Comparison of ENCODE assay signal across 9 cellular contexts in genomic region chr3:113495035-113495434, GRCh38. TPM values are rescaled to one million over a fixed set of nuclear protein-coding genes. Genes with fewer than 3 reads are reported as not detected.
DNase-seq lines count a peak whose midpoint lies in the region; FAIRE-seq and TF ChIP-seq lines count a peak whose summit lies in the region.
"Had no signal": no experiment of that assay in that cellular context is flagged by ENCODE, and none has a peak within 500 bp of the region (broad histone marks: within the 10 kb centered on the region; RNA-seq: fewer than 3 reads in every experiment).

No MANE protein-coding gene starts in this region.

- in situ Hi-C loops in transverse colon (cut with MboI; ENCODE audit: low pct_ligation_motif_present in 1 of 4, low pct_unique_long_range_greater_than_20kb in 1 of 4, low sequenced_read_pairs in 3 of 4), result loop anchor here in 1 of 4 donors (10.0 kb wide), 1 partner anchor 80 kb away; no protein-coding TSS in a partner anchor

- dilution Hi-C loops in keratinocyte (cut with MboI; ENCODE audit: extremely low pct_ligation_motif_present, low sequenced_read_pairs), result loop anchor here (25.0 kb wide), 1 partner anchor 117 kb away; no protein-coding TSS in a partner anchor

- H3K9me1 ChIP-seq in keratinocyte (ENCODE audit: control insufficient read depth, extremely low read depth, insufficient read depth, low read length), result no peaks in the 10 kb centered on the region

- H3K79me2 ChIP-seq in keratinocyte (ENCODE audit: control insufficient read depth, insufficient read depth, low read length), result no peaks in the 10 kb centered on the region

- H2AFZ ChIP-seq in keratinocyte (ENCODE audit: control insufficient read depth, low read length), result no peak overlapping the region

- WGBS in transverse colon (ENCODE audit: low coverage in 1 of 2), 2 donors, result 0 to 66% methylated on average over 1 to 2 of the region's 2 CpGs

- H3K4me1 ChIP-seq in keratinocyte (ENCODE audit: control insufficient read depth, extremely low read depth, insufficient read depth, low read length), result no peaks in the 10 kb centered on the region
- H3K4me1 ChIP-seq in transverse colon, result no peaks in the 10 kb centered on the region

- no peak overlapping the region for H3K9ac ChIP-seq in keratinocyte (ENCODE audit: control insufficient read depth, extremely low read depth, insufficient read depth, low read length)

- H3K9me3 ChIP-seq in keratinocyte (ENCODE audit: control insufficient read depth, low read depth, low read length) (no peaks in the 10 kb centered on the region), transverse colon (no peaks in the 10 kb centered on the region)

- POLR2A ChIA-PET in GM10248 (lab: Yijun Ruan, JAX), result no interaction called here

- no peak for TF ChIP-seq POLR2A in transverse colon (IDR thresholded peaks at IDR 0.05)

- H3K36me3 ChIP-seq in keratinocyte (ENCODE audit: control insufficient read depth in 2 of 2, extremely low read depth in 1 of 2, insufficient read depth in 2 of 2, low read length in 2 of 2), result no peaks in the 10 kb centered on the region
- H3K36me3 ChIP-seq in transverse colon, result peaks cover 0 to 23% (median 11%) of the 10 kb centered on the region in 4 donors

- DNase-seq in AG09309 (ENCODE audit: low read depth) (no peak), GM10248 (ENCODE audit: extremely low spot score) (peak; percentile 35), M059J (ENCODE audit: low read depth) (peak; percentile 41), keratinocyte (ENCODE audit: low read depth, low spot score) (no peak), transverse colon (peak; percentile 31), posterior cingulate gyrus (no peak), GF-D8 (lab: John Stamatoyannopoulos, UW) (no peak)
- peak; percentile 26 for DNase-seq in activated naive CD4-positive, alpha-beta T cell treated with anti-CD3 and anti-CD28 coated beads, Interleukin-2, amount 50 U/mL, for 16 hours

- H4K20me1 ChIP-seq in keratinocyte (ENCODE audit: control insufficient read depth, extremely low read depth, insufficient read depth, low read length), result no peaks in the 10 kb centered on the region

- H3K4me3 ChIP-seq in AG09309 (ENCODE audit: control insufficient read depth, low read depth, low read length), result no peak overlapping the region
- no peak overlapping the region for H3K4me3 ChIP-seq in keratinocyte (ENCODE audit: control insufficient read depth in 2 of 3, extremely low read depth in 1 of 3, insufficient read depth in 2 of 3, low read depth in 1 of 3, low read length in 3 of 3)
- no peak overlapping the region for H3K4me3 ChIP-seq in transverse colon

- no peak for TF ChIP-seq EP300 in transverse colon (IDR thresholded peaks at IDR 0.05; ENCODE audit: low read depth)

- H3K27ac ChIP-seq in keratinocyte (ENCODE audit: control insufficient read depth, insufficient read depth, low read length), result no peak overlapping the region
- H3K27ac ChIP-seq in transverse colon, result peak overlapping the region in 1 of 4 donors; percentile 3
- H3K27ac ChIP-seq: epithelial cell of prostate had no signal

- peak; percentile 44 for TF ChIP-seq CTCF in AG09309 (IDR thresholded peaks at IDR 0.05; ENCODE audit: control insufficient read depth, insufficient read depth, low read depth, low read length, missing control alignments)
- TF ChIP-seq CTCF in GM10248 (IDR thresholded peaks at IDR 0.05; ENCODE audit: control extremely low read depth, extremely low read depth, low read depth, missing control alignments), result peak; percentile 58
- TF ChIP-seq CTCF in keratinocyte (optimal IDR thresholded peaks at IDR 0.05 in 1 of 3, IDR thresholded peaks at IDR 0.05 in 1 of 3, conservative IDR thresholded peaks at IDR 0.05 in 1 of 3; ENCODE audit: extremely low read depth in 1 of 3, insufficient read depth in 2 of 3, low read length in 3 of 3), result peak in 2 of 3 experiments; percentile 30 to 36
- peak; percentile 32 to 55 (median 45) for TF ChIP-seq CTCF in transverse colon (IDR thresholded peaks at IDR 0.05)

- H3K27me3 ChIP-seq in keratinocyte (ENCODE audit: control insufficient read depth, extremely low read depth, insufficient read depth, low read length) (no peaks in the 10 kb centered on the region), transverse colon (no peaks in the 10 kb centered on the region)

- intact Hi-C loops in transverse colon (cut with DNase I; ENCODE audit: low total_unique reads), result no loop called here
- intact Hi-C loops in posterior cingulate gyrus (cut with DNase I), result loop anchor here (2.0 kb wide), 1 partner anchor 132 kb away; no protein-coding TSS in a partner anchor

- FAIRE-seq in keratinocyte (lab: Jason Lieb, UNC), result no peak

- no peak overlapping the region for H3K4me2 ChIP-seq in keratinocyte (ENCODE audit: control insufficient read depth, extremely low read depth, insufficient read depth, low read depth, low read length)

- CTCF ChIA-PET in GM10248 (lab: Yijun Ruan, JAX), result interaction anchor here (0.7 to 4.5 kb wide), 16 partner anchors 12 to 250 kb away, joined by 3 to 67 read pairs (median 4); partner anchors contain the start of genes NAA50 and SPICE1

RNA-seq across cellular contexts. Expression of gene SPICE1, which starts 19.9 kb away (rescaled TPM):
- 24.9 and 26.5 TPM in 2 replicates for total RNA-seq in M059J (2014; rRNA removed; shearing (Covaris generic))
- polyA plus RNA-seq in keratinocyte, result 3.3 to 5.2 TPM (median 4.8 TPM) in 3 replicates
- polyA plus RNA-seq in keratinocyte (2011; ENCODE audit: low read depth), result 20.2 TPM
- 2.5 and 3.6 TPM in 2 replicates for polyA plus RNA-seq in keratinocyte (2011; cell fraction: cytosol; rRNA removed)
- 7.4 and 10.5 TPM in 2 replicates for polyA plus RNA-seq in keratinocyte (2011; cell fraction: nucleus; rRNA removed)
- 3.8 and 4.2 TPM in 2 replicates for polyA plus RNA-seq in keratinocyte (2012; ENCODE audit: low replicate concordance)
- polyA minus RNA-seq in keratinocyte, result 0.85 to 7.2 TPM (median 2.8 TPM) in 3 replicates
- polyA minus RNA-seq in keratinocyte (2011; cell fraction: cytosol; rRNA and poly(A)+ RNA removed), result 4.8 TPM
- 6.2 and 14.0 TPM in 2 replicates for polyA minus RNA-seq in keratinocyte (2011; cell fraction: nucleus; rRNA and poly(A)+ RNA removed)
- total RNA-seq in transverse colon, result 10 to 100 TPM in 3 of 4 donors, 1 to 10 TPM in 1; 2.6 to 34.0 (median 19.9) TPM

RNA-seq across cellular contexts. Expression of gene SIDT1, which starts 37.3 kb away (rescaled TPM):
- total RNA-seq in M059J (2014; rRNA removed; shearing (Covaris generic)), result 0.17 TPM in 1 of 2 replicates, not detected in the other
- 0.08 to 0.12 TPM (median 0.09 TPM) in 3 replicates for polyA plus RNA-seq in keratinocyte
- polyA plus RNA-seq in keratinocyte (2011; ENCODE audit: low read depth), result not detected
- polyA plus RNA-seq in keratinocyte (2011; cell fraction: cytosol; rRNA removed), result 0.07 and 0.09 TPM in 2 replicates
- 0.27 and 0.39 TPM in 2 replicates for polyA plus RNA-seq in keratinocyte (2011; cell fraction: nucleus; rRNA removed)
- 0.11 and 0.16 TPM in 2 replicates for polyA plus RNA-seq in keratinocyte (2012; ENCODE audit: low replicate concordance)
- polyA minus RNA-seq in keratinocyte, result 0.79 TPM in 1 of 3 replicates, not detected in the others
- not detected for polyA minus RNA-seq in keratinocyte (2011; cell fraction: cytosol; rRNA and poly(A)+ RNA removed)
- polyA minus RNA-seq in keratinocyte (2011; cell fraction: nucleus; rRNA and poly(A)+ RNA removed), result 0.32 and 0.93 TPM in 2 replicates
- total RNA-seq in transverse colon, result 100 to 1,000 TPM in 1 of 4 donors, 10 to 100 TPM in 3; 35.6 to 134 (median 83.4) TPM

RNA-seq across cellular contexts. Expression of gene CFAP44, which starts 53.7 kb away (rescaled TPM):
- 0.37 and 1.5 TPM in 2 replicates for total RNA-seq in M059J (2014; rRNA removed; shearing (Covaris generic))
- 0.63 to 1.8 TPM (median 1.6 TPM) in 3 replicates for polyA plus RNA-seq in keratinocyte
- 2.6 TPM for polyA plus RNA-seq in keratinocyte (2011; ENCODE audit: low read depth)
- 0.31 and 0.41 TPM in 2 replicates for polyA plus RNA-seq in keratinocyte (2011; cell fraction: cytosol; rRNA removed)
- 5.5 and 6.9 TPM in 2 replicates for polyA plus RNA-seq in keratinocyte (2011; cell fraction: nucleus; rRNA removed)
- polyA plus RNA-seq in keratinocyte (2012; ENCODE audit: low replicate concordance), result 0.71 and 1.6 TPM in 2 replicates
- polyA minus RNA-seq in keratinocyte, result 3.6 to 4.9 TPM in 2 of 3 replicates, not detected in the other
- polyA minus RNA-seq in keratinocyte (2011; cell fraction: cytosol; rRNA and poly(A)+ RNA removed), result not detected
- 6.3 and 29.5 TPM in 2 replicates for polyA minus RNA-seq in keratinocyte (2011; cell fraction: nucleus; rRNA and poly(A)+ RNA removed)
- total RNA-seq in transverse colon, result 10 to 100 TPM; 11.7 to 22.4 (median 13.9) TPM

Comparison
In these comparisons a context has a peak if more than half of its experiments do, and no peak if none do; other contexts are left out.
1. DNase-seq: peak in GM10248 (single experiment), M059J (single experiment), activated naive CD4-positive, alpha-beta T cell treated with anti-CD3 and anti-CD28 coated beads, Interleukin-2, amount 50 U/mL, for 16 hours (single experiment) and transverse colon (single experiment); none in AG09309 (single experiment), keratinocyte (single experiment), posterior cingulate gyrus (0 of 10) and GF-D8 (single experiment).
2. RNA of gene SIDT1, which starts 37.3 kb away (total RNA-seq): 35.6 to 134 TPM in transverse colon; 0.17 TPM in M059J; every median in the first group is over 10 times any median in the second.
3. Peak in every context shown above with its lines, with median percentiles within 50 percentile points of each other: CTCF ChIP-seq.